ENCODE assay signal across 13 cellular contexts in genomic region chr17:4553669-4554068, GRCh38. TPM values are rescaled to one million over a fixed set of nuclear protein-coding genes. Genes with fewer than 3 reads are reported as not detected.
A peak's percentile ranks its signal among the peaks of the same experiment; 100 is the strongest.
DNase-seq lines count a peak whose midpoint lies in the region; ATAC-seq and TF ChIP-seq lines count a peak whose summit lies in the region.
"Had no signal": no experiment of that assay in that cellular context is flagged by ENCODE, and none has a peak within 500 bp of the region (broad histone marks: within the 10 kb centered on the region; RNA-seq: fewer than 3 reads in every experiment).

No MANE protein-coding gene starts in this region.

- DNase-seq in BE2C (no peak), HFF-Myc (ENCODE audit: extremely low read depth, low read depth) (no peak)
- no peak for DNase-seq in activated naive CD8-positive, alpha-beta T cell treated with anti-CD3 and anti-CD28 coated beads, Interleukin-2, amount 10 ng/mL, durations not matched to agents 7 days and 5 days
- DNase-seq: small intestine, testis had no signal

- TF ChIP-seq CTCF in BE2C (IDR thresholded peaks at IDR 0.05; ENCODE audit: low read depth, low read length) (no peak), HFF-Myc (IDR thresholded peaks at IDR 0.05; ENCODE audit: low read depth, low read length, missing control alignments) (no peak)

- POLR2A ChIA-PET in activated naive CD8-positive, alpha-beta T cell treated with anti-CD3 and anti-CD28 coated beads, Interleukin-2, amount 10 ng/mL, durations not matched to agents 7 days and 5 days (lab: Charles Lee), result interaction anchor here (1.0 to 1.7 kb wide), 4 partner anchors 49 to 119 kb away, joined by 3 to 7 read pairs (median 5); no protein-coding TSS in a partner anchor

- no peak for ATAC-seq in activated naive CD8-positive, alpha-beta T cell treated with anti-CD3 and anti-CD28 coated beads, Interleukin-2, amount 10 ng/mL, durations not matched to agents 7 days and 5 days (ENCODE audit: low read depth)
- no peak for ATAC-seq in HG03175 (IDR thresholded peaks at IDR 0.05; ENCODE audit: unreplicated experiment)
- no peak for ATAC-seq in HG02840 (IDR thresholded peaks at IDR 0.05; ENCODE audit: low FRiP score, unreplicated experiment)
- no peak for ATAC-seq in GM21576 (IDR thresholded peaks at IDR 0.05; ENCODE audit: unreplicated experiment)
- ATAC-seq in GM21723 (IDR thresholded peaks at IDR 0.05; ENCODE audit: unreplicated experiment), result no peak

- peak overlapping the region; percentile 79 for H3K4me3 ChIP-seq in BE2C (ENCODE audit: low read depth, low read length)
- H3K4me3 ChIP-seq in HFF-Myc (replicated peaks; ENCODE audit: low read depth, low read length), result peak overlapping the region; percentile 93
- peak overlapping the region; percentile 80 for H3K4me3 ChIP-seq in mesodermal cell (ENCODE audit: extremely low read depth, insufficient read depth, low read length, poor library complexity, severe bottlenecking)

- H3K4me3 Mint-ChIP-seq in activated naive CD8-positive, alpha-beta T cell treated with anti-CD3 and anti-CD28 coated beads, Interleukin-2, amount 10 ng/mL, durations not matched to agents 7 days and 5 days, result peak overlapping the region; percentile 91

- peak overlapping the region; percentile 52 for H3K27ac Mint-ChIP-seq in activated naive CD8-positive, alpha-beta T cell treated with anti-CD3 and anti-CD28 coated beads, Interleukin-2, amount 10 ng/mL, durations not matched to agents 7 days and 5 days

- WGBS in mesodermal cell (ENCODE audit: insufficient coverage in 2 of 2), 2 experiments, result 89 to 92% methylated on average over 7 of the region's 9 CpGs

- H3K4me1 Mint-ChIP-seq in activated naive CD8-positive, alpha-beta T cell treated with anti-CD3 and anti-CD28 coated beads, Interleukin-2, amount 10 ng/mL, durations not matched to agents 7 days and 5 days, result peaks cover 22% of the 10 kb centered on the region

- no peaks in the 10 kb centered on the region for H3K27me3 Mint-ChIP-seq in activated naive CD8-positive, alpha-beta T cell treated with anti-CD3 and anti-CD28 coated beads, Interleukin-2, amount 10 ng/mL, durations not matched to agents 7 days and 5 days

- H3K27ac ChIP-seq in mesodermal cell (ENCODE audit: low read depth, low read length, severe bottlenecking), result no peak overlapping the region
- H3K27ac ChIP-seq: SJSA1, testis had no signal

- H3K4me1 ChIP-seq in BE2C (no peaks in the 10 kb centered on the region), mesodermal cell (ENCODE audit: control insufficient read depth, insufficient read depth, low read length, poor library complexity, severe bottlenecking) (peaks cover 22% of the 10 kb centered on the region)

- no peaks in the 10 kb centered on the region for H3K27me3 ChIP-seq in BE2C
- H3K27me3 ChIP-seq: SJSA1, testis had no signal

- H3K9me3 ChIP-seq in BE2C, result no peaks in the 10 kb centered on the region
- H3K9me3 ChIP-seq in mesodermal cell (ENCODE audit: control insufficient read depth, low read length), result no peaks in the 10 kb centered on the region
- H3K9me3 ChIP-seq: SJSA1, testis had no signal

- H3K9me3 Mint-ChIP-seq in activated naive CD8-positive, alpha-beta T cell treated with anti-CD3 and anti-CD28 coated beads, Interleukin-2, amount 10 ng/mL, durations not matched to agents 7 days and 5 days, result no peaks in the 10 kb centered on the region

- H3K36me3 Mint-ChIP-seq in activated naive CD8-positive, alpha-beta T cell treated with anti-CD3 and anti-CD28 coated beads, Interleukin-2, amount 10 ng/mL, durations not matched to agents 7 days and 5 days, result peaks cover 4% of the 10 kb centered on the region

- peaks cover 21% of the 10 kb centered on the region for H3K36me3 ChIP-seq in BE2C
- H3K36me3 ChIP-seq in mesodermal cell (ENCODE audit: control insufficient read depth, insufficient read depth, low read length), result peaks cover 48% of the 10 kb centered on the region

RNA-seq across cellular contexts. Expression of gene MYBBP1A, which starts 1.5 kb away (rescaled TPM):
- 97.1 TPM for polyA plus RNA-seq in BE2C (2012; ENCODE audit: insufficient read depth, insufficient read length, low read depth)
- total RNA-seq in activated naive CD8-positive, alpha-beta T cell treated with anti-CD3 and anti-CD28 coated beads, Interleukin-2, amount 10 ng/mL, durations not matched to agents 7 days and 5 days, result 10 to 100 TPM; 59.1 to 61.6 TPM
- 23.6 TPM for polyA plus RNA-seq in mesodermal cell (2013, experiment 1 of 2)
- 19.7 TPM for polyA plus RNA-seq in mesodermal cell (2013, experiment 2 of 2)

RNA-seq across cellular contexts. Expression of gene GGT6, which starts 6.7 kb away (rescaled TPM):
- not detected for polyA plus RNA-seq in BE2C (2012; ENCODE audit: insufficient read depth, insufficient read length, low read depth)
- total RNA-seq in activated naive CD8-positive, alpha-beta T cell treated with anti-CD3 and anti-CD28 coated beads, Interleukin-2, amount 10 ng/mL, durations not matched to agents 7 days and 5 days, result not detected
- not detected for polyA plus RNA-seq in mesodermal cell (2013, experiment 1 of 2)
- not detected for polyA plus RNA-seq in mesodermal cell (2013, experiment 2 of 2)
- total RNA-seq: H4, M059J, SJSA1 had no signal

RNA-seq across cellular contexts. Expression of gene SMTNL2, which starts 30.7 kb away (rescaled TPM):
- polyA plus RNA-seq in BE2C (2012; ENCODE audit: insufficient read depth, insufficient read length, low read depth), result 2.1 TPM
- not detected for total RNA-seq in activated naive CD8-positive, alpha-beta T cell treated with anti-CD3 and anti-CD28 coated beads, Interleukin-2, amount 10 ng/mL, durations not matched to agents 7 days and 5 days
- 12.7 TPM for polyA plus RNA-seq in mesodermal cell (2013, experiment 1 of 2)
- 12.1 TPM for polyA plus RNA-seq in mesodermal cell (2013, experiment 2 of 2)
- total RNA-seq: M059J, SJSA1 had no signal

RNA-seq across cellular contexts. Expression of gene SPNS2, which starts 55.0 kb away (rescaled TPM):
- 3.6 TPM for polyA plus RNA-seq in BE2C (2012; ENCODE audit: insufficient read depth, insufficient read length, low read depth)
- total RNA-seq in activated naive CD8-positive, alpha-beta T cell treated with anti-CD3 and anti-CD28 coated beads, Interleukin-2, amount 10 ng/mL, durations not matched to agents 7 days and 5 days, result 1 to 10 TPM; 6.7 to 6.9 TPM
- 8.1 TPM for polyA plus RNA-seq in mesodermal cell (2013, experiment 1 of 2)
- polyA plus RNA-seq in mesodermal cell (2013, experiment 2 of 2), result 5.1 TPM
